In genomic region chr3:42025388-42026138, GRCh38 we compare ENCODE assay signal across 8 cellular contexts.
A peak's percentile ranks its signal among the peaks of the same experiment; 100 is the strongest.
DNase-seq lines count a peak whose midpoint lies in the region; ATAC-seq and TF ChIP-seq lines count a peak whose summit lies in the region.

No MANE protein-coding gene starts in this region.

- WGBS in adrenal gland, 4 donors: 1 to 10% (median 4%) methylated on average over 7 of the region's 7 CpGs
- WGBS in heart left ventricle, 4 donors: 1 to 2% (median 1%) methylated on average over 7 of the region's 7 CpGs

- TF ChIP-seq CTCF in adrenal gland (IDR thresholded peaks at IDR 0.05): no peak
- no peak for TF ChIP-seq CTCF in heart left ventricle (IDR thresholded peaks at IDR 0.05)
- no peak for TF ChIP-seq CTCF in osteocyte (IDR thresholded peaks at IDR 0.05)

- peaks cover 64% of the 10 kb centered on the region for H3K4me1 Mint-ChIP-seq in activated naive CD4-positive, alpha-beta T cell treated with anti-CD3 and anti-CD28 coated beads, Interleukin-2, amount 50 U/mL, for 24 hours
- H3K4me1 Mint-ChIP-seq in osteocyte (ENCODE audit: unreplicated experiment): peaks cover 60% of the 10 kb centered on the region

- H3K27me3 ChIP-seq in adrenal gland (no peaks in the 10 kb centered on the region), heart left ventricle (no peaks in the 10 kb centered on the region)

- peak overlapping the region; percentile 50 to 88 (median 78) for H3K27ac ChIP-seq in adrenal gland
- H3K27ac ChIP-seq in heart left ventricle: peak overlapping the region; percentile 59 to 94 (median 88)

- peaks cover 8% of the 10 kb centered on the region for H3K9me3 Mint-ChIP-seq in activated naive CD4-positive, alpha-beta T cell treated with anti-CD3 and anti-CD28 coated beads, Interleukin-2, amount 50 U/mL, for 24 hours
- H3K9me3 Mint-ChIP-seq in osteocyte (ENCODE audit: unreplicated experiment): no peaks in the 10 kb centered on the region

- peaks cover 30 to 53% of the 10 kb centered on the region in 2 donors for H3K4me1 ChIP-seq in adrenal gland (replicated peaks in 1 of 2)
- H3K4me1 ChIP-seq in heart left ventricle: peaks cover 16 to 89% (median 70%) of the 10 kb centered on the region in 12 donors

- no peak for DNase-seq in activated naive CD4-positive, alpha-beta T cell treated with Interleukin-2 at 50 U/mL for 16 hours
- DNase-seq in NCI-H460 (ENCODE audit: extremely low read depth, low read depth) (peak; percentile 20), adrenal gland (peak; percentile 88 to 97 (median 95)), heart left ventricle (peak; percentile 85 to 96 (median 95)), osteocyte (ENCODE audit: extremely low spot score, unreplicated experiment) (peak; percentile 89)

- no peaks in the 10 kb centered on the region for H3K27me3 Mint-ChIP-seq in activated naive CD4-positive, alpha-beta T cell treated with anti-CD3 and anti-CD28 coated beads, Interleukin-2, amount 50 U/mL, for 24 hours
- no peaks in the 10 kb centered on the region for H3K27me3 Mint-ChIP-seq in osteocyte (ENCODE audit: unreplicated experiment)

- TF ChIP-seq POLR2A in adrenal gland (IDR thresholded peaks at IDR 0.05): peak in 1 of 2 donors; percentile 82
- no peak for TF ChIP-seq POLR2A in heart left ventricle (IDR thresholded peaks at IDR 0.05)

- intact Hi-C loops in adrenal gland (cut with DNase I): no loop called here
- intact Hi-C loops in heart left ventricle (cut with DNase I): loop anchor here in 2 of 10 donors (5.0 kb wide), 1 partner anchor 37 kb away; no protein-coding TSS in a partner anchor

- H3K4me3 ChIP-seq in adrenal gland: peak overlapping the region in 1 of 4 donors; percentile 20
- peak overlapping the region in 8 of 12 donors; percentile 1 to 40 (median 22) for H3K4me3 ChIP-seq in heart left ventricle

- no peaks in the 10 kb centered on the region for H3K36me3 ChIP-seq in adrenal gland (replicated peaks in 1 of 2)
- no peaks in the 10 kb centered on the region for H3K36me3 ChIP-seq in heart left ventricle

- H3K9me3 ChIP-seq in adrenal gland (replicated peaks in 1 of 3): no peaks in the 10 kb centered on the region
- H3K9me3 ChIP-seq in heart left ventricle: peaks cover 0 to 6% (median 0%) of the 10 kb centered on the region in 12 donors

- H3K36me3 Mint-ChIP-seq in activated naive CD4-positive, alpha-beta T cell treated with anti-CD3 and anti-CD28 coated beads, Interleukin-2, amount 50 U/mL, for 24 hours: peaks cover 8% of the 10 kb centered on the region
- no peaks in the 10 kb centered on the region for H3K36me3 Mint-ChIP-seq in osteocyte (ENCODE audit: unreplicated experiment)

- ATAC-seq in HG03108 (IDR thresholded peaks at IDR 0.05; ENCODE audit: unreplicated experiment) (peak; percentile 44), heart left ventricle (peak; percentile 98), GM18909 (IDR thresholded peaks at IDR 0.05; ENCODE audit: poor library complexity, unreplicated experiment) (no peak)

- peak overlapping the region; percentile 34 for H3K4me3 Mint-ChIP-seq in activated naive CD4-positive, alpha-beta T cell treated with anti-CD3 and anti-CD28 coated beads, Interleukin-2, amount 50 U/mL, for 24 hours
- H3K4me3 Mint-ChIP-seq in osteocyte (ENCODE audit: unreplicated experiment): peak overlapping the region; percentile 70

- H3K27ac Mint-ChIP-seq in activated naive CD4-positive, alpha-beta T cell treated with anti-CD3 and anti-CD28 coated beads, Interleukin-2, amount 50 U/mL, for 24 hours: peak overlapping the region; percentile 59
- peak overlapping the region; percentile 100 for H3K27ac Mint-ChIP-seq in osteocyte (ENCODE audit: unreplicated experiment)
